In the genomic region with DNA sequence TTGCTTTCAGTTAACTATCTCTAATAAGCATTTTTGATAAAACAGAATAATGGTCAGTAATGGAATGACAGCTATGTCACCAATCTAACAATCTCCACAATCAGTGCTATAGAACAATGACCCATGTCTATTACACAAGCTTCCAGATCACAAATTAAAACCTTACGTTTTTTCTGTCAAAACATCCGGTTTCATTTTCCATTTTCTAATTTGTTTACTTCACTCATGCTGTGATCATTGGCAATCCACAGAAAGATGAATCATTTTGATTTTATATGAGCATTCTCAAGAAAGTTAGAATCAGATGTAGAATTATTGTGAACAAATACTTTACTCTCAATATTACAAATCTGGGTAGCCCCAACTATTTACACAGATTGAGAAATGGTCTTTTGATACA, we compare ENCODE assay signal across 16 cellular contexts.
DNase-seq lines count a peak whose midpoint lies in the region; ATAC-seq and TF ChIP-seq lines count a peak whose summit lies in the region.
"Had no signal": no experiment of that assay in that cellular context is flagged by ENCODE, and none has a peak within 500 bp of the region (broad histone marks: within the 10 kb centered on the region; RNA-seq: fewer than 3 reads in every experiment).

No MANE protein-coding gene starts in this region.

- POLR2A ChIA-PET in BJ (lab: Charles Lee) = no interaction called here

- peak; percentile 41 for DNase-seq in BJ (ENCODE audit: low read depth)
- peak; percentile 28 for DNase-seq in HS-5 (ENCODE audit: low read depth)
- peak; percentile 24 to 60 for DNase-seq in foreskin fibroblast
- DNase-seq in stimulated activated naive CD4-positive, alpha-beta T cell treated with Interleukin-2 at 50 U/mL for 16 hours (lab: John Stamatoyannopoulos, UW) = no peak
- DNase-seq: COR-L47, Karpas-422, NCI-H1417, NCI-H2029, NCI-H2171 treated with DMSO at 0.1 percent for 48 hours, NCI-H510A, SJCRH30 had no signal

- H3K27me3 ChIP-seq in BJ (ENCODE audit: control insufficient read depth, insufficient read depth, low read length) = no peaks in the 10 kb centered on the region
- H3K27me3 ChIP-seq: SJCRH30 had no signal

- no peaks in the 10 kb centered on the region for H3K36me3 ChIP-seq in BJ (ENCODE audit: control insufficient read depth, insufficient read depth, low read length)
- H3K36me3 ChIP-seq: SJCRH30 had no signal

- peaks cover 27% of the 10 kb centered on the region for H3K36me3 Mint-ChIP-seq in brain
- H3K36me3 Mint-ChIP-seq: CD14-positive monocyte had no signal

- ATAC-seq in GM18520 (IDR thresholded peaks at IDR 0.05; ENCODE audit: unreplicated experiment) = no peak
- ATAC-seq in HG02642 (IDR thresholded peaks at IDR 0.05; ENCODE audit: poor library complexity, unreplicated experiment) = no peak
- no peak for ATAC-seq in HG03432 (IDR thresholded peaks at IDR 0.05; ENCODE audit: unreplicated experiment)

- H3K27ac Mint-ChIP-seq in brain = peak overlapping the region in 3 of 5 experiments; percentile 5 to 70 (median 35)
- H3K27ac Mint-ChIP-seq: CD14-positive monocyte had no signal

- H3K4me3 Mint-ChIP-seq in brain = no peak overlapping the region
- H3K4me3 Mint-ChIP-seq: CD14-positive monocyte had no signal

- peaks cover 0 to 13% (median 3%) of the 10 kb centered on the region in 5 experiments for H3K9me3 Mint-ChIP-seq in brain

- TF ChIP-seq CTCF in BJ (IDR thresholded peaks at IDR 0.05; ENCODE audit: insufficient read depth, low read depth, low read length) (no peak), brain (conservative IDR thresholded peaks at IDR 0.05) (no peak), foreskin fibroblast (IDR thresholded peaks at IDR 0.05; ENCODE audit: low read depth, low read length) (no peak)

- no peak overlapping the region for H3K4me3 ChIP-seq in BJ (ENCODE audit: low read depth, low read length)
- H3K4me3 ChIP-seq in foreskin fibroblast (ENCODE audit: low read depth in 1 of 2, low read length in 2 of 2) = no peak overlapping the region
- H3K4me3 ChIP-seq: SJCRH30 had no signal

- H3K27me3 Mint-ChIP-seq in brain = no peaks in the 10 kb centered on the region

- H3K4me1 Mint-ChIP-seq in brain = peaks cover 17% of the 10 kb centered on the region
- H3K4me1 Mint-ChIP-seq: CD14-positive monocyte had no signal

- CTCF ChIA-PET in BJ (lab: Yijun Ruan, JAX) = no interaction called here
